In genomic region chr2:234795974-234796690, GRCh38 we compare ENCODE assay signal across 2 cellular contexts.
TF ChIP-seq lines count a peak whose summit lies in the region.

No MANE protein-coding gene starts in this region.

TF ChIP-seq in A549, 52 proteins besides CTCF, POLR2A, EP300 and RAD21:
- TF ChIP-seq FOXS1 (CRISPR knock-in tag; IDR thresholded peaks at IDR 0.05) (no peak), JUN (IDR thresholded peaks at IDR 0.05) (no peak), REST (IDR thresholded peaks at IDR 0.05) (no peak), PBX3 (IDR thresholded peaks at IDR 0.05) (no peak), RCOR1 (IDR thresholded peaks at IDR 0.05; ENCODE audit: low read depth, low read length) (no peak), HOXA7 (CRISPR knock-in tag; IDR thresholded peaks at IDR 0.05) (no peak), RFX5 (IDR thresholded peaks at IDR 0.05) (no peak), FOSL2 (IDR thresholded peaks at IDR 0.05) (no peak), FOSL2 (CRISPR knock-in tag; IDR thresholded peaks at IDR 0.05) (no peak), SMC3 (IDR thresholded peaks at IDR 0.05) (no peak), RARB (CRISPR knock-in tag; IDR thresholded peaks at IDR 0.05) (no peak), CEBPB (IDR thresholded peaks at IDR 0.05) (no peak), NR3C1 (IDR thresholded peaks at IDR 0.05) (no peak)

TF ChIP-seq in H1, 55 proteins besides CTCF, POLR2A, EP300 and RAD21:
- TF ChIP-seq CHD2 (IDR thresholded peaks at IDR 0.05; ENCODE audit: low read length) (no peak), CEBPB (IDR thresholded peaks at IDR 0.05; ENCODE audit: low read depth, low read length) (no peak), ATF3 (IDR thresholded peaks at IDR 0.05; ENCODE audit: insufficient read depth, low read depth, low read length) (no peak), KDM4A (IDR thresholded peaks at IDR 0.05; ENCODE audit: low read depth, low read length, severe bottlenecking) (no peak), SIN3A (conservative IDR thresholded peaks at IDR 0.05 in 1 of 2, IDR thresholded peaks at IDR 0.05 in 1 of 2; ENCODE audit: low read depth in 1 of 2, low read length in 2 of 2) (no peak), JUN (IDR thresholded peaks at IDR 0.05; ENCODE audit: low read depth, low read length) (no peak), ASH2L (IDR thresholded peaks at IDR 0.05; ENCODE audit: low read length) (no peak), YY1 (IDR thresholded peaks at IDR 0.05; ENCODE audit: low read depth, low read length) (no peak)
